In the genomic region with DNA sequence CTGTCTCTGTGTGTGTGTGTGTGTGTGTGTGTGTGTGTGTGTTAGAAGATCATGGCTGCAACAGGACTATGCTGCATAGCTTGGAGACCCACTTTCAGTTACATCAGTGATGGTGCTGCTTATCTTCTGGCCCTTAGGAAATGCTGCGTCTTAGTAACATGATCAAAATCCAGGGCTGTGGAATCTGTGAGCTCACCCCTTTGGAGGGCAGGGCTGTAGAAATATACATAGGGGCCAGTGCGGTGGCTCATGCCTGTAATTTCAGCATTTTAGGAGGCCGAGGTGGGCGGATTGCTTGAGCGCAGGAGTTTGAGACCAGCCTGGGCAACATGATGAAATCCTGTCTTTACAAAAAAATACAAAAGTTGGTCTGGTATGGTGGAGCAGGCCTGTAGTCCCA, we compare ENCODE assay signal across 2 cellular contexts.
TF ChIP-seq lines count a peak whose summit lies in the region.

No MANE protein-coding gene starts in this region.

TF ChIP-seq in SK-N-SH treated with all-trans-retinoic acid at 6 μM for 48 hours, 23 proteins besides CTCF, POLR2A, EP300 and RAD21 (continued from another document):
- TF ChIP-seq, protein P1, sequence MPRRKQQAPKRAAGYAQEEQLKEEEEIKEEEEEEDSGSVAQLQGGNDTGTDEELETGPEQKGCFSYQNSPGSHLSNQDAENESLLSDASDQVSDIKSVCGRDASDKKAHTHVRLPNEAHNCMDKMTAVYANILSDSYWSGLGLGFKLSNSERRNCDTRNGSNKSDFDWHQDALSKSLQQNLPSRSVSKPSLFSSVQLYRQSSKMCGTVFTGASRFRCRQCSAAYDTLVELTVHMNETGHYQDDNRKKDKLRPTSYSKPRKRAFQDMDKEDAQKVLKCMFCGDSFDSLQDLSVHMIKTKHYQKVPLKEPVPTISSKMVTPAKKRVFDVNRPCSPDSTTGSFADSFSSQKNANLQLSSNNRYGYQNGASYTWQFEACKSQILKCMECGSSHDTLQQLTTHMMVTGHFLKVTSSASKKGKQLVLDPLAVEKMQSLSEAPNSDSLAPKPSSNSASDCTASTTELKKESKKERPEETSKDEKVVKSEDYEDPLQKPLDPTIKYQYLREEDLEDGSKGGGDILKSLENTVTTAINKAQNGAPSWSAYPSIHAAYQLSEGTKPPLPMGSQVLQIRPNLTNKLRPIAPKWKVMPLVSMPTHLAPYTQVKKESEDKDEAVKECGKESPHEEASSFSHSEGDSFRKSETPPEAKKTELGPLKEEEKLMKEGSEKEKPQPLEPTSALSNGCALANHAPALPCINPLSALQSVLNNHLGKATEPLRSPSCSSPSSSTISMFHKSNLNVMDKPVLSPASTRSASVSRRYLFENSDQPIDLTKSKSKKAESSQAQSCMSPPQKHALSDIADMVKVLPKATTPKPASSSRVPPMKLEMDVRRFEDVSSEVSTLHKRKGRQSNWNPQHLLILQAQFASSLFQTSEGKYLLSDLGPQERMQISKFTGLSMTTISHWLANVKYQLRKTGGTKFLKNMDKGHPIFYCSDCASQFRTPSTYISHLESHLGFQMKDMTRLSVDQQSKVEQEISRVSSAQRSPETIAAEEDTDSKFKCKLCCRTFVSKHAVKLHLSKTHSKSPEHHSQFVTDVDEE (CRISPR knock-in tag; IDR thresholded peaks at IDR 0.05), result no peak
- no peak for TF ChIP-seq RARB (CRISPR knock-in tag; IDR thresholded peaks at IDR 0.05)
- peak; percentile 72; the same call in 1 of the 2 replicates for TF ChIP-seq ZFP30 (CRISPR knock-in tag; IDR thresholded peaks at IDR 0.05)
- TF ChIP-seq POU6F1 (CRISPR knock-in tag; IDR thresholded peaks at IDR 0.05; ENCODE audit: borderline replicate concordance, low read depth), result no peak

TF ChIP-seq in SK-N-SH, 30 proteins besides CTCF, POLR2A, EP300 and RAD21 (continued from another document):
- no peak for TF ChIP-seq EZH2phosphoT487 (IDR thresholded peaks at IDR 0.05; ENCODE audit: borderline replicate concordance, low read depth)
- TF ChIP-seq REST (IDR thresholded peaks at IDR 0.05; ENCODE audit: low read depth, low read length), result no peak
- TF ChIP-seq GATA2 (CRISPR knock-in tag; IDR thresholded peaks at IDR 0.05), result no peak
